ENCODE assay signal across 6 cellular contexts in the genomic region with DNA sequence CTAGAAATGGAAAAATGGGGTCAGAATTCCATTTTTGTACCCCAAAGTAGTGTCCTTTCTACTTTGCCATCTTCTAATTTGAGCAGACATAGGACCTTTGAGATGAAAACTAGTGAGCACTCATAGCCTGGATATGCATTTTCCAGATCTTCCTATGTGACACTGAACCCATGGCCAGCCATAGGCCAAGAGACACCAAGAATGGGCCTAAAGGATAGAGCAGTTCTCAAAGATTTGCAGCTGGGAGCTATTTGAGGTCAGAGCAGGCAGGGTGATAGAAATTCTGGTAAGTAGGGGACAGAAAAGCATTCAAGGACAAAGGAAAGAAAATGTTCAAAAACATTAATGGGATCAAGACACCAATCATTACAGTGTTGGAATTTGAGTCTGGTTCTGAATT.
"Had no signal": no experiment of that assay in that cellular context is flagged by ENCODE, and none has a peak within 500 bp of the region (broad histone marks: within the 10 kb centered on the region; RNA-seq: fewer than 3 reads in every experiment).

No MANE protein-coding gene starts in this region.

- H2AFZ ChIP-seq: GM23338 had no signal

- H3K4me2 ChIP-seq: GM23338 had no signal

- DNase-seq: H9, HCEC 1CT, IMR-90, KG1 had no signal

- H3K4me3 ChIP-seq: GM23338, K562 had no signal

- ATAC-seq: GM23338, K562 had no signal
